1 cellular context compared by ENCODE assay signal in genomic region chr5:175397590-175398297, GRCh38.
A peak's percentile ranks its signal among the peaks of the same experiment; 100 is the strongest.
TF ChIP-seq lines count a peak whose summit lies in the region.

No MANE protein-coding gene starts in this region.

TF ChIP-seq in WTC11, 78 proteins besides CTCF, POLR2A, EP300 and RAD21:
- TF ChIP-seq FOXK1 (CRISPR knock-in tag; IDR thresholded peaks at IDR 0.05) = 0 out of 2 replicates have a peak, but pooled peaks have one; percentile 14
- 0 out of 2 replicates have a peak, but pooled peaks have one; percentile 25 for TF ChIP-seq MAX (CRISPR knock-in tag; IDR thresholded peaks at IDR 0.05)
